9 cellular contexts compared by ENCODE assay signal in genomic region chr4:68271851-68272756, GRCh38. TPM values are rescaled to one million over a fixed set of nuclear protein-coding genes. Genes with fewer than 3 reads are reported as not detected.
DNase-seq lines count a peak whose midpoint lies in the region; ATAC-seq and TF ChIP-seq lines count a peak whose summit lies in the region.
"Had no signal": no experiment of that assay in that cellular context is flagged by ENCODE, and none has a peak within 500 bp of the region (broad histone marks: within the 10 kb centered on the region; RNA-seq: fewer than 3 reads in every experiment).

No MANE protein-coding gene starts in this region.

- TF ChIP-seq POLR2A in vagina (IDR thresholded peaks at IDR 0.05) = no peak

- H3K79me2 ChIP-seq in OCI-LY3 (ENCODE audit: low read length) = no peaks in the 10 kb centered on the region

- H4K20me1 ChIP-seq in OCI-LY3 (ENCODE audit: insufficient read depth, low read length) = no peaks in the 10 kb centered on the region

- H3K27ac ChIP-seq in OCI-LY3 (ENCODE audit: low read length) (no peak overlapping the region), colonic mucosa (no peak overlapping the region), liver (ENCODE audit: low read depth in 1 of 2, low read length in 2 of 2) (no peak overlapping the region), vagina (no peak overlapping the region)

- intact Hi-C loops in colonic mucosa (cut with DNase I) = loop anchor here (2.0 to 10.0 kb wide), 2 partner anchors 105 to 903 kb away; no protein-coding TSS in a partner anchor
- intact Hi-C loops in vagina (cut with DNase I) = loop anchor here (5.0 kb wide), 1 partner anchor 105 kb away; no protein-coding TSS in a partner anchor

- H3K9me3 ChIP-seq in OCI-LY3 (ENCODE audit: insufficient read depth, low read length) = 0 out of 2 replicates have a peak, but pooled peaks cover 5% of the 10 kb centered on the region
- H3K9me3 ChIP-seq in colonic mucosa = no peaks in the 10 kb centered on the region
- H3K9me3 ChIP-seq in liver (ENCODE audit: control insufficient read depth in 4 of 4, low read length in 3 of 4) = no peaks in the 10 kb centered on the region
- no peaks in the 10 kb centered on the region for H3K9me3 ChIP-seq in vagina

- peak; percentile 72 for TF ChIP-seq CTCF in OCI-LY3 (IDR thresholded peaks at IDR 0.05; ENCODE audit: low read depth, low read length)
- TF ChIP-seq CTCF in colonic mucosa (IDR thresholded peaks at IDR 0.05) = peak; percentile 64
- peak; percentile 79 for TF ChIP-seq CTCF in liver (IDR thresholded peaks at IDR 0.05; ENCODE audit: low read depth, low read length, missing input control)
- TF ChIP-seq CTCF in vagina (IDR thresholded peaks at IDR 0.05) = peak; percentile 50 to 76 (median 66)

- ATAC-seq in HG03159 (IDR thresholded peaks at IDR 0.05; ENCODE audit: unreplicated experiment) = peak; percentile 68

- no peaks in the 10 kb centered on the region for H3K27me3 ChIP-seq in OCI-LY3 (ENCODE audit: low read depth, low read length)
- H3K27me3 ChIP-seq in colonic mucosa = no peaks in the 10 kb centered on the region
- no peaks in the 10 kb centered on the region for H3K27me3 ChIP-seq in liver (ENCODE audit: control insufficient read depth in 4 of 4, insufficient read depth in 4 of 4, low read length in 3 of 4)
- H3K27me3 ChIP-seq in vagina = no peaks in the 10 kb centered on the region

- H3K4me1 ChIP-seq in OCI-LY3 (ENCODE audit: low read length) (peaks cover 13% of the 10 kb centered on the region), colonic mucosa (no peaks in the 10 kb centered on the region), liver (ENCODE audit: control insufficient read depth in 4 of 4, insufficient read depth in 4 of 4, low read length in 3 of 4) (no peaks in the 10 kb centered on the region), vagina (no peaks in the 10 kb centered on the region)

- peak; percentile 86 to 87 for TF ChIP-seq RAD21 in liver (IDR thresholded peaks at IDR 0.05)

- WGBS in liver = 30% methylated on average over 13 of the region's 13 CpGs

- peak overlapping the region; percentile 46; the same call in 1 of the 2 replicates for H2AFZ ChIP-seq in OCI-LY3 (ENCODE audit: low read depth, low read length)

- no peaks in the 10 kb centered on the region for H3K36me3 ChIP-seq in OCI-LY3 (replicated peaks; ENCODE audit: low read depth, low read length)
- no peaks in the 10 kb centered on the region for H3K36me3 ChIP-seq in colonic mucosa
- H3K36me3 ChIP-seq in liver (ENCODE audit: control insufficient read depth in 4 of 4, insufficient read depth in 3 of 4, low read depth in 1 of 4, low read length in 3 of 4) = no peaks in the 10 kb centered on the region
- no peaks in the 10 kb centered on the region for H3K36me3 ChIP-seq in vagina

- peak overlapping the region; percentile 76 for H3K4me2 ChIP-seq in OCI-LY3 (ENCODE audit: low read length)

- peak overlapping the region; percentile 37; the same call in 1 of the 2 replicates for H3K9ac ChIP-seq in OCI-LY3 (ENCODE audit: low read length)
- no peak overlapping the region for H3K9ac ChIP-seq in colonic mucosa (ENCODE audit: low read depth in 2 of 2, low read length in 2 of 2)
- no peak overlapping the region for H3K9ac ChIP-seq in liver (ENCODE audit: low read depth in 1 of 2, low read length in 2 of 2)

- H3K4me3 ChIP-seq in OCI-LY3 (ENCODE audit: low read length) (peak overlapping the region; percentile 75), colonic mucosa (no peak overlapping the region), liver (ENCODE audit: low read depth in 1 of 3, low read length in 3 of 3) (peak overlapping the region in 1 of 3 donors; percentile 28), vagina (no peak overlapping the region)

- peak; percentile 8 for DNase-seq in NCI-H2196 (lab: John Stamatoyannopoulos, UW; ENCODE audit: unreplicated experiment)
- no peak for DNase-seq in NCI-H2196 treated with DMSO at 0.1 percent for 48 hours (lab: John Stamatoyannopoulos, UW; ENCODE audit: unreplicated experiment)
- DNase-seq in GM19238 (ENCODE audit: insufficient read length, low spot score) = peak; percentile 5
- DNase-seq in colonic mucosa = no peak
- DNase-seq in vagina (ENCODE audit: extremely low spot score in 2 of 2) = no peak

TF ChIP-seq in liver, 16 proteins besides CTCF, POLR2A, EP300 and RAD21:
- no peak for TF ChIP-seq NR2F2 (IDR thresholded peaks at IDR 0.05)
- TF ChIP-seq FOXA1 (IDR thresholded peaks at IDR 0.05) = no peak
- TF ChIP-seq TAF1 (conservative IDR thresholded peaks at IDR 0.05) = no peak
- no peak for TF ChIP-seq JUND (IDR thresholded peaks at IDR 0.05)
- no peak for TF ChIP-seq REST (IDR thresholded peaks at IDR 0.05)
- no peak for TF ChIP-seq GABPA (IDR thresholded peaks at IDR 0.05 in 1 of 2, conservative IDR thresholded peaks at IDR 0.05 in 1 of 2)
- TF ChIP-seq HNF4G (IDR thresholded peaks at IDR 0.05) = no peak
- TF ChIP-seq ATF3 (IDR thresholded peaks at IDR 0.05) = no peak
- TF ChIP-seq ZBTB33 (IDR thresholded peaks at IDR 0.05) = no peak
- TF ChIP-seq YY1 (IDR thresholded peaks at IDR 0.05) = no peak
- no peak for TF ChIP-seq EGR1 (IDR thresholded peaks at IDR 0.05; ENCODE audit: low read depth in 2 of 2)
- no peak for TF ChIP-seq RXRA (IDR thresholded peaks at IDR 0.05)
- no peak for TF ChIP-seq HNF4A (conservative IDR thresholded peaks at IDR 0.05)
- no peak for TF ChIP-seq SP1 (IDR thresholded peaks at IDR 0.05)
- no peak for TF ChIP-seq MAX (IDR thresholded peaks at IDR 0.05)
- TF ChIP-seq FOXA2 (IDR thresholded peaks at IDR 0.05) = no peak

RNA-seq across cellular contexts. Expression of gene TMPRSS11B, which starts 26.6 kb away (rescaled TPM):
- total RNA-seq in colonic mucosa (not detected), liver (not detected), vagina (40.8 TPM)
- polyA plus RNA-seq in liver = under 1 TPM in 1 of 2 donors, not detected in 1; 0.02 TPM
- total RNA-seq: mononuclear cell had no signal

Comparison
In these comparisons a context has a peak if more than half of its experiments do, and no peak if none do; other contexts are left out.
1. DNase-seq: peak in NCI-H2196 (single experiment) and GM19238 (single experiment); none in NCI-H2196 treated with DMSO at 0.1 percent for 48 hours (single experiment), colonic mucosa (single experiment) and vagina (0 of 2).
2. RNA of gene TMPRSS11B, which starts 26.6 kb away (total RNA-seq): 40.8 TPM in vagina (single experiment); not detected in colonic mucosa and not detected in liver; every median in the first group is over 10 times any median in the second.
3. Peak in every context shown above with its lines, with median percentiles within 50 percentile points of each other: CTCF ChIP-seq.